Comparison of ENCODE assay signal across 35 cellular contexts in genomic region chr6:7256785-7257184, GRCh38.
"Had no signal": no experiment of that assay in that cellular context is flagged by ENCODE, and none has a peak within 500 bp of the region (broad histone marks: within the 10 kb centered on the region; RNA-seq: fewer than 3 reads in every experiment).

No MANE protein-coding gene starts in this region.

- H3K36me3 ChIP-seq: adrenal gland, breast epithelium, SJSA1 had no signal

- DNase-seq: activated CD4-positive, alpha-beta memory T cell treated with anti-CD3 and anti-CD28 coated beads, Interleukin-2, amount 10 ng/mL, durations not matched to agents 7 days and 5 days; activated CD4-positive, alpha-beta T cell treated with anti-CD3 and anti-CD28 coated beads for 36 hours; activated CD8-positive, alpha-beta memory T cell treated with anti-CD3 and anti-CD28 coated beads for 24 hours; activated CD8-positive, alpha-beta memory T cell treated with anti-CD3 and anti-CD28 coated beads, Interleukin-2, amount 10 ng/mL, durations not matched to agents 7 days and 5 days; activated CD8-positive, alpha-beta memory T cell treated with anti-CD3 and anti-CD28 coated beads, Interleukin-2, amount 50 U/mL, for 48 hours; activated gamma-delta T cell treated with Interleukin-2 at 50 U/mL for 16 hours; activated naive CD4-positive, alpha-beta T cell treated with anti-CD3 and anti-CD28 coated beads for 36 hours; activated T-cell treated with anti-CD3 and anti-CD28 coated beads, Interleukin-2, amount 50 U/mL, for 72 hours; adrenal gland; body of pancreas; NCI-H1092 treated with DMSO at 0.1 percent for 48 hours; NCI-H1417; NCI-H146; NCI-H187; NCI-H2029 treated with DMSO at 0.1 percent for 48 hours; NCI-H2107; NCI-H2171; NCI-H510A; NCI-H526; NCI-H748 treated with DMSO at 0.1 percent for 48 hours; NK-92 treated with Interleukin-12 subunit alpha and Interleukin-12 subunit beta, amount 100 ng/mL, for 24 hours; PC-3; RPMI8226; SHP77 treated with DMSO at 0.1 percent for 48 hours; SK-N-SH had no signal

- ATAC-seq: activated CD4-positive, alpha-beta T cell treated with anti-CD3 and anti-CD28 coated beads for 36 hours; activated CD4-positive, CD25-positive, alpha-beta regulatory T cell treated with anti-CD3 and anti-CD28 coated beads, Interleukin-2, amount 50 U/mL, for 24 hours; activated CD8-positive, alpha-beta memory T cell treated with anti-CD3 and anti-CD28 coated beads, Interleukin-2, amount 10 ng/mL, durations not matched to agents 7 days and 5 days; activated naive CD4-positive, alpha-beta T cell treated with anti-CD3 and anti-CD28 coated beads, Interleukin-2, amount 50 U/mL, for 72 hours; activated T-cell treated with anti-CD3 and anti-CD28 coated beads, Interleukin-2, amount 50 U/mL, for 72 hours; activated T-helper 17 cell treated with anti-CD3 and anti-CD28 coated beads, Interleukin-2, amount 50 U/mL, for 72 hours; body of pancreas; K562; PC-3; WTC11 had no signal

- H3K27me3 ChIP-seq: adrenal gland, body of pancreas, breast epithelium, Peyer's patch, SJSA1 had no signal

- H3K9ac ChIP-seq: SK-N-SH had no signal

- H3K27ac ChIP-seq: adrenal gland, body of pancreas, breast epithelium, SJSA1 had no signal

- H3K9me3 ChIP-seq: body of pancreas, Peyer's patch, SJSA1, SK-N-SH had no signal

- H3K4me3 ChIP-seq: adrenal gland, body of pancreas, breast epithelium, K562, Peyer's patch, SJSA1 had no signal

- FAIRE-seq: astrocyte, K562, TTC549 had no signal
